Comparison of ENCODE assay signal across 10 cellular contexts in genomic region chr5:143153332-143154119, GRCh38.
DNase-seq lines count a peak whose midpoint lies in the region; ATAC-seq and TF ChIP-seq lines count a peak whose summit lies in the region.
"Had no signal": no experiment of that assay in that cellular context is flagged by ENCODE, and none has a peak within 500 bp of the region (broad histone marks: within the 10 kb centered on the region; RNA-seq: fewer than 3 reads in every experiment).

No MANE protein-coding gene starts in this region.

- DNase-seq in EH (ENCODE audit: low read depth) (peak; percentile 94), adrenal gland (peak in 5 of 7 donors; percentile 19 to 74 (median 39)), heart left ventricle (peak; percentile 49 to 72 (median 68)), sigmoid colon (peak; percentile 93), posterior cingulate gyrus (no peak), iPS-NIHi11 (ENCODE audit: low spot score) (no peak), activated gamma-delta T cell (lab: John Stamatoyannopoulos, UW) (no peak)
- DNase-seq: activated naive CD4-positive, alpha-beta T cell treated with anti-CD3 and anti-CD28 coated beads, Interleukin-2, amount 50 U/mL, for 16 hours; foreskin melanocyte had no signal

- H3K4me1 ChIP-seq in adrenal gland (replicated peaks in 1 of 2) (peaks cover 0 to 26% of the 10 kb centered on the region in 2 donors), heart left ventricle (peaks cover 0 to 43% (median 31%) of the 10 kb centered on the region in 12 donors), sigmoid colon (peaks cover 0 to 44% (median 39%) of the 10 kb centered on the region in 4 donors)

- TF ChIP-seq CTCF in adrenal gland (IDR thresholded peaks at IDR 0.05) (no peak), heart left ventricle (IDR thresholded peaks at IDR 0.05) (no peak), sigmoid colon (IDR thresholded peaks at IDR 0.05) (no peak)

- H3K27ac ChIP-seq in adrenal gland (peak overlapping the region in 1 of 5 donors; percentile 73), heart left ventricle (peak overlapping the region; percentile 23 to 83 (median 52)), sigmoid colon (peak overlapping the region; percentile 34 to 81 (median 67))

- H3K36me3 ChIP-seq in adrenal gland (replicated peaks in 1 of 2) (no peaks in the 10 kb centered on the region), heart left ventricle (peaks cover 0 to 31% (median 13%) of the 10 kb centered on the region in 9 donors), sigmoid colon (no peaks in the 10 kb centered on the region)

- peak in 1 of 4 donors; percentile 31 for TF ChIP-seq EP300 in sigmoid colon (IDR thresholded peaks at IDR 0.05)

- H3K9me3 ChIP-seq in adrenal gland (replicated peaks in 1 of 3): no peaks in the 10 kb centered on the region
- H3K9me3 ChIP-seq in heart left ventricle: no peaks in the 10 kb centered on the region
- no peaks in the 10 kb centered on the region for H3K9me3 ChIP-seq in sigmoid colon

- TF ChIP-seq POLR2A in adrenal gland (IDR thresholded peaks at IDR 0.05) (no peak), heart left ventricle (IDR thresholded peaks at IDR 0.05) (no peak), sigmoid colon (IDR thresholded peaks at IDR 0.05) (no peak)

- H3K4me3 ChIP-seq in adrenal gland (no peak overlapping the region), heart left ventricle (no peak overlapping the region), sigmoid colon (no peak overlapping the region)

- intact Hi-C loops in adrenal gland (cut with DNase I): no loop called here
- intact Hi-C loops in heart left ventricle (cut with DNase I): no loop called here
- intact Hi-C loops in sigmoid colon (cut with DNase I): no loop called here
- intact Hi-C loops in posterior cingulate gyrus (cut with DNase I): no loop called here

- WGBS in adrenal gland, 4 donors: 67 to 75% (median 73%) methylated on average over 7 of the region's 7 CpGs
- WGBS in heart left ventricle, 4 donors: 58 to 72% (median 62%) methylated on average over 7 of the region's 7 CpGs
- 75 to 81% methylated on average over 7 of the region's 7 CpGs for WGBS in sigmoid colon, 2 donors

- H3K27me3 ChIP-seq in adrenal gland (no peaks in the 10 kb centered on the region), heart left ventricle (no peaks in the 10 kb centered on the region), sigmoid colon (no peaks in the 10 kb centered on the region)

- peak; percentile 35 to 85 (median 82) for ATAC-seq in heart left ventricle
- no peak for ATAC-seq in HG03095 (IDR thresholded peaks at IDR 0.05; ENCODE audit: unreplicated experiment)

Comparison
In these comparisons a context has a peak if more than half of its experiments do, and no peak if none do; other contexts are left out.
1. DNase-seq: peak in EH (single experiment), adrenal gland (5 of 7), heart left ventricle (5 of 5) and sigmoid colon (single experiment); none in posterior cingulate gyrus (0 of 10), iPS-NIHi11 (single experiment) and activated gamma-delta T cell (single experiment).